In the genomic region with DNA sequence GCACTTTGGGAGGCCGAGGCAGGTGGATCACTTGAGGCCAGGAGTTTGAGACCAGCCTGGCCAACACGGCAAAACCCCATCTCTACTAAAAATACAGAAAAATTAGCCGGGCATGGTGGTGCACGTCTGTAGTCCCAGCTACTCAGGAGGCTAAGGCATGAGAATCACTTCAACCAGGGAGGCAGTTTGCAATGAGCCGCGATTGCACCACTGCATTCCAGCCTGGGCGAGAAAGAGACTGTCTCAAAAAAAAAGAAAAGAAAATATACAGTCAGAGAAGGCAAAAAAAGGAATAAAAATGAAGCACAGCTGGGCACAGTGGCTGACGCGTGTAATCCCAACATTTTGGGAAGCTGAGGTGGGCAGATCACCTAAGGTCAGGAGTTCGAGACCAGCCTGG, we compare ENCODE assay signal across 8 cellular contexts. TPM values are rescaled to one million over a fixed set of nuclear protein-coding genes. Genes with fewer than 3 reads are reported as not detected.
"Had no signal": no experiment of that assay in that cellular context is flagged by ENCODE, and none has a peak within 500 bp of the region (broad histone marks: within the 10 kb centered on the region; RNA-seq: fewer than 3 reads in every experiment).

No MANE protein-coding gene starts in this region.

RNA-seq across cellular contexts. Expression of a gene that starts 7.3 kb away (rescaled TPM):
- total RNA-seq: neural crest cell, occipital lobe, osteocyte, progenitor cell of endocrine pancreas, psoas muscle, right atrium auricular region, right lobe of liver had no signal
- polyA plus RNA-seq: neural cell had no signal
